Comparison of ENCODE assay signal across 15 cellular contexts in the genomic region with DNA sequence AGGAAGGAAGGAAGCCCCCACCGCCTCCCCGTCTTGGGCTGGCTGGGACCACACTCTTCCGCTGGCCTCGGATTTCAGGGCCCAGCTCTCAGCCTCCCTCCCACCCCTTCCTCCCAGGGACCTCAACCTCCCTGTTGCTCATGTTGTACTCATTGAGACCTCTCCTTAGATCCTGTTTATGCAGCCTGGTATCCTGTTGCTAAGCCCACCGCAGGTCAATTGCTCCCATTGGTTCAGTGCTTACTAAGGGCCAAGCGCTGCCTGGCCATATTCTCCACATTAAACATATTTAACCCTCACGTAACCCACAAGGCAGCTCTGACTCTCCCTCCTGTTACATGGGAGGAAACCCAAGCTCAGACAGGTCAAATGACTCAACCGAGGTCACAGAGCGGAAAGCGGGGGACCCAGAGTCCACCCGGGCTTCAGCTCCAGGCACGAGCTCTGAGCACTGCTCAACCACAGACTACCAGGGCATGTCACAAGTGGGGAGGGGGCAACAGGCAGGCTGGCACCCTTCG. TPM values are rescaled to one million over a fixed set of nuclear protein-coding genes. Genes with fewer than 3 reads are reported as not detected.
DNase-seq lines count a peak whose midpoint lies in the region; ATAC-seq, FAIRE-seq and TF ChIP-seq lines count a peak whose summit lies in the region.
"Had no signal": no experiment of that assay in that cellular context is flagged by ENCODE, and none has a peak within 500 bp of the region (broad histone marks: within the 10 kb centered on the region; RNA-seq: fewer than 3 reads in every experiment).

No MANE protein-coding gene starts in this region.

- H2AFZ ChIP-seq in astrocyte (ENCODE audit: low read depth, low read length), result no peak overlapping the region
- H2AFZ ChIP-seq: hepatocyte had no signal

- H4K20me1 ChIP-seq in astrocyte (ENCODE audit: insufficient read depth, low read length), result no peaks in the 10 kb centered on the region

- no peak overlapping the region for H3K4me3 ChIP-seq in astrocyte (ENCODE audit: insufficient read depth, low read depth, low read length)
- H3K4me3 ChIP-seq: A549, hepatocyte had no signal

- H3K4me1 ChIP-seq in astrocyte (ENCODE audit: insufficient read depth, low read length), result peaks cover 26% of the 10 kb centered on the region
- H3K4me1 ChIP-seq: A549 had no signal

- H3K9me3 Mint-ChIP-seq in activated naive CD8-positive, alpha-beta T cell treated with anti-CD3 and anti-CD28 coated beads, Interleukin-2, amount 50 U/mL, for 24 hours, result no peaks in the 10 kb centered on the region
- no peaks in the 10 kb centered on the region for H3K9me3 Mint-ChIP-seq in activated naive CD8-positive, alpha-beta T cell treated with anti-CD3 and anti-CD28 coated beads for 36 hours
- H3K9me3 Mint-ChIP-seq in astrocyte (ENCODE audit: unreplicated experiment), result peaks cover 2% of the 10 kb centered on the region
- H3K9me3 Mint-ChIP-seq in activated CD4-positive, alpha-beta T cell treated with anti-CD3 and anti-CD28 coated beads, Interleukin-2, amount 10 ng/mL, durations not matched to agents 24 days and 14 days, result no peaks in the 10 kb centered on the region

- FAIRE-seq in astrocyte (lab: Jason Lieb, UNC) (peak; percentile 60), urothelium cell line (lab: Jason Lieb, UNC) (peak; percentile 5)
- FAIRE-seq: A549 had no signal

- H3K4me2 ChIP-seq in astrocyte (ENCODE audit: low read length), result peak overlapping the region; percentile 32
- H3K4me2 ChIP-seq: A549, hepatocyte had no signal

- TF ChIP-seq CTCF in astrocyte (IDR thresholded peaks at IDR 0.05; ENCODE audit: insufficient read depth, low read depth, low read length), result no peak

- ATAC-seq in activated naive CD8-positive, alpha-beta T cell treated with anti-CD3 and anti-CD28 coated beads, Interleukin-2, amount 50 U/mL, for 24 hours, result peak; percentile 56
- ATAC-seq: A549, Right ventricle myocardium inferior had no signal

- H3K36me3 ChIP-seq in astrocyte (ENCODE audit: insufficient read depth, low read length), result no peaks in the 10 kb centered on the region

- H3K27ac ChIP-seq in astrocyte (ENCODE audit: low read depth, low read length), result peak overlapping the region; percentile 88
- H3K27ac ChIP-seq: A549, hepatocyte had no signal

- H3K36me3 Mint-ChIP-seq in activated naive CD8-positive, alpha-beta T cell treated with anti-CD3 and anti-CD28 coated beads, Interleukin-2, amount 50 U/mL, for 24 hours (ENCODE audit: low read depth), result no peaks in the 10 kb centered on the region
- no peaks in the 10 kb centered on the region for H3K36me3 Mint-ChIP-seq in activated naive CD8-positive, alpha-beta T cell treated with anti-CD3 and anti-CD28 coated beads for 36 hours
- no peaks in the 10 kb centered on the region for H3K36me3 Mint-ChIP-seq in astrocyte (ENCODE audit: low read depth, unreplicated experiment)
- no peaks in the 10 kb centered on the region for H3K36me3 Mint-ChIP-seq in activated CD4-positive, alpha-beta T cell treated with anti-CD3 and anti-CD28 coated beads, Interleukin-2, amount 10 ng/mL, durations not matched to agents 24 days and 14 days (ENCODE audit: low read depth)

- intact Hi-C loops in activated CD4-positive, alpha-beta T cell treated with anti-CD3 and anti-CD28 coated beads, Interleukin-2, amount 10 ng/mL, durations not matched to agents 24 days and 14 days (cut with micrococcal nuclease), result no loop called here

- H3K27me3 ChIP-seq in astrocyte (ENCODE audit: insufficient read depth, low read length), result no peaks in the 10 kb centered on the region
- H3K27me3 ChIP-seq: hepatocyte had no signal

- H3K27me3 Mint-ChIP-seq in activated naive CD8-positive, alpha-beta T cell treated with anti-CD3 and anti-CD28 coated beads, Interleukin-2, amount 50 U/mL, for 24 hours, result peaks cover 27% of the 10 kb centered on the region
- peaks cover 26% of the 10 kb centered on the region for H3K27me3 Mint-ChIP-seq in activated naive CD8-positive, alpha-beta T cell treated with anti-CD3 and anti-CD28 coated beads for 36 hours
- H3K27me3 Mint-ChIP-seq in astrocyte (ENCODE audit: low read depth, unreplicated experiment), result peaks cover 15% of the 10 kb centered on the region
- H3K27me3 Mint-ChIP-seq in activated CD4-positive, alpha-beta T cell treated with anti-CD3 and anti-CD28 coated beads, Interleukin-2, amount 10 ng/mL, durations not matched to agents 24 days and 14 days, result peaks cover 18% of the 10 kb centered on the region

- H3K79me2 ChIP-seq in astrocyte (ENCODE audit: insufficient read depth, low read length), result no peaks in the 10 kb centered on the region
- H3K79me2 ChIP-seq: hepatocyte had no signal

- DNase-seq in activated naive CD8-positive, alpha-beta T cell treated with anti-CD3 and anti-CD28 coated beads, Interleukin-2, amount 50 U/mL, for 24 hours, result no peak
- no peak for DNase-seq in activated naive CD8-positive, alpha-beta T cell treated with anti-CD3 and anti-CD28 coated beads for 36 hours
- DNase-seq in astrocyte (ENCODE audit: low read depth) (peak; percentile 88), hepatic stellate cell (ENCODE audit: low spot score) (peak; percentile 82), urothelium cell line (ENCODE audit: low spot score) (no peak), NCI-H446 treated with DMSO at 0.1 percent for 48 hours (lab: John Stamatoyannopoulos, UW) (no peak), NCI-H2227 treated with DMSO at 0.1 percent for 48 hours (lab: John Stamatoyannopoulos, UW) (no peak)
- no peak for DNase-seq in activated CD4-positive, alpha-beta T cell treated with anti-CD3 and anti-CD28 coated beads, Interleukin-2, amount 10 ng/mL, durations not matched to agents 24 days and 14 days
- DNase-seq: activated CD4-positive, CD25-positive, alpha-beta regulatory T cell treated with anti-CD3 and anti-CD28 coated beads, Interleukin-2, amount 50 U/mL, for 72 hours; activated CD8-positive, alpha-beta memory T cell treated with anti-CD3 and anti-CD28 coated beads, Interleukin-2, amount 50 U/mL, for 48 hours; activated naive CD4-positive, alpha-beta T cell treated with anti-CD3 and anti-CD28 coated beads, Interleukin-2, amount 50 U/mL, for 16 hours; T-helper 2 cell had no signal

- peak overlapping the region; percentile 69 for H3K9ac ChIP-seq in astrocyte (ENCODE audit: low read length)

- no peak overlapping the region for H3K4me3 Mint-ChIP-seq in activated naive CD8-positive, alpha-beta T cell treated with anti-CD3 and anti-CD28 coated beads, Interleukin-2, amount 50 U/mL, for 24 hours
- no peak overlapping the region for H3K4me3 Mint-ChIP-seq in activated naive CD8-positive, alpha-beta T cell treated with anti-CD3 and anti-CD28 coated beads for 36 hours
- H3K4me3 Mint-ChIP-seq in astrocyte (ENCODE audit: unreplicated experiment), result no peak overlapping the region
- H3K4me3 Mint-ChIP-seq in activated CD4-positive, alpha-beta T cell treated with anti-CD3 and anti-CD28 coated beads, Interleukin-2, amount 10 ng/mL, durations not matched to agents 24 days and 14 days, result no peak overlapping the region

- no peaks in the 10 kb centered on the region for H3K9me3 ChIP-seq in astrocyte (ENCODE audit: insufficient read depth, low read depth, low read length)
- H3K9me3 ChIP-seq: A549 had no signal

- H3K4me1 Mint-ChIP-seq in activated naive CD8-positive, alpha-beta T cell treated with anti-CD3 and anti-CD28 coated beads, Interleukin-2, amount 50 U/mL, for 24 hours, result peaks cover 18% of the 10 kb centered on the region
- H3K4me1 Mint-ChIP-seq in activated naive CD8-positive, alpha-beta T cell treated with anti-CD3 and anti-CD28 coated beads for 36 hours, result no peaks in the 10 kb centered on the region
- peaks cover 15% of the 10 kb centered on the region for H3K4me1 Mint-ChIP-seq in astrocyte (ENCODE audit: low read depth, unreplicated experiment)
- H3K4me1 Mint-ChIP-seq in activated CD4-positive, alpha-beta T cell treated with anti-CD3 and anti-CD28 coated beads, Interleukin-2, amount 10 ng/mL, durations not matched to agents 24 days and 14 days, result peaks cover 4% of the 10 kb centered on the region

- no peak overlapping the region for H3K27ac Mint-ChIP-seq in activated naive CD8-positive, alpha-beta T cell treated with anti-CD3 and anti-CD28 coated beads, Interleukin-2, amount 50 U/mL, for 24 hours
- no peak overlapping the region for H3K27ac Mint-ChIP-seq in activated naive CD8-positive, alpha-beta T cell treated with anti-CD3 and anti-CD28 coated beads for 36 hours
- H3K27ac Mint-ChIP-seq in astrocyte (ENCODE audit: unreplicated experiment), result peak overlapping the region; percentile 67
- H3K27ac Mint-ChIP-seq in activated CD4-positive, alpha-beta T cell treated with anti-CD3 and anti-CD28 coated beads, Interleukin-2, amount 10 ng/mL, durations not matched to agents 24 days and 14 days, result no peak overlapping the region

RNA-seq across cellular contexts. Expression of a gene that starts 23.2 kb away (rescaled TPM):
- total RNA-seq in activated naive CD8-positive, alpha-beta T cell treated with anti-CD3 and anti-CD28 coated beads for 36 hours, result 1 to 10 TPM; 5.7 to 5.9 TPM
- 13.9 and 18.9 TPM in 2 replicates for total RNA-seq in astrocyte
- total RNA-seq in activated CD4-positive, alpha-beta T cell treated with anti-CD3 and anti-CD28 coated beads, Interleukin-2, amount 10 ng/mL, durations not matched to agents 24 days and 14 days, result 17.4 and 17.7 TPM in 2 replicates

Comparison
In these comparisons a context has a peak if more than half of its experiments do, and no peak if none do; other contexts are left out.
1. DNase-seq: peak in astrocyte (single experiment) and hepatic stellate cell (single experiment); none in activated naive CD8-positive, alpha-beta T cell treated with anti-CD3 and anti-CD28 coated beads, Interleukin-2, amount 50 U/mL, for 24 hours (single experiment), activated naive CD8-positive, alpha-beta T cell treated with anti-CD3 and anti-CD28 coated beads for 36 hours (single experiment), urothelium cell line (single experiment), NCI-H446 treated with DMSO at 0.1 percent for 48 hours (single experiment), NCI-H2227 treated with DMSO at 0.1 percent for 48 hours (single experiment) and activated CD4-positive, alpha-beta T cell treated with anti-CD3 and anti-CD28 coated beads, Interleukin-2, amount 10 ng/mL, durations not matched to agents 24 days and 14 days (single experiment).